Comparison of ENCODE assay signal across 18 cellular contexts in the genomic region with DNA sequence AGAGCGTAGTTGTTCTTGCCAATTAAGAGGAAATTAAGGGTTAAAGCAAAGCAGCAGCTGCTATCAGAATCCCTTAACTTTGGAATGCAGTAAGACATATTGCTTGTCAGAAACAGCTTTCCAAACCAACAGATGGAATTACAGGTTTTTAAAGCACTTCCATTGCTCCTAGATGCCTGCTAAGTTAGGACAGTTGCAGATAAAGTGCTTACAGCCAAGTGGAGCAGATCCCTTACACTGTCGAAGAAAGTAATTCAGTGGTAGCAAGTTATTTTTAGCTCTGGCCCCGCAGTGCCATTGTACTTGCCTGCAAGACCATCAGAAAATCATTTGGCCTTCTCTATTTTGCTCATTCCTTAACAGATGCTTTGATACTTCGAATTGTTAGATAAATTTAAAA. TPM values are rescaled to one million over a fixed set of nuclear protein-coding genes. Genes with fewer than 3 reads are reported as not detected.
DNase-seq lines count a peak whose midpoint lies in the region; ATAC-seq and TF ChIP-seq lines count a peak whose summit lies in the region.
"Had no signal": no experiment of that assay in that cellular context is flagged by ENCODE, and none has a peak within 500 bp of the region (broad histone marks: within the 10 kb centered on the region; RNA-seq: fewer than 3 reads in every experiment).

No MANE protein-coding gene starts in this region.

- H3K36me3 Mint-ChIP-seq in mesothelial cell of epicardium, result peaks cover 19% of the 10 kb centered on the region
- H3K36me3 Mint-ChIP-seq in stimulated activated memory B cell treated with anti-CD40 and anti-IgM and Interleukin-4, amounts not matched to agents 10 μg/mL and 1 μg/mL and 100 μg/mL, for 72 hours, result peaks cover 23% of the 10 kb centered on the region
- H3K36me3 Mint-ChIP-seq in effector memory CD8-positive, alpha-beta T cell (ENCODE audit: insufficient read depth), result peaks cover 13% of the 10 kb centered on the region

- in situ Hi-C loops in G401 (cut with HindIII; ENCODE audit: low sequenced_read_pairs) (no loop called here), KBM-7 (cut with MboI; ENCODE audit: low pct_unique_long_range_greater_than_20kb, low sequenced_read_pairs) (no loop called here)

- no peak for ATAC-seq in activated CD4-positive, CD25-positive, alpha-beta regulatory T cell treated with anti-CD3 and anti-CD28 coated beads, Interleukin-2, amount 50 U/mL, for 24 hours
- ATAC-seq in stimulated activated memory B cell treated with anti-CD40 and anti-IgM and Interleukin-4, amounts not matched to agents 10 μg/mL and 1 μg/mL and 100 μg/mL, for 72 hours, result no peak
- no peak for ATAC-seq in effector memory CD8-positive, alpha-beta T cell (replicated peaks)
- ATAC-seq: activated CD8-positive, alpha-beta T cell treated with anti-CD3 and anti-CD28 coated beads, Interleukin-2, amount 10 ng/mL, durations not matched to agents 7 days and 5 days; left lobe of liver had no signal

- peak overlapping the region; percentile 1 for H3K27ac Mint-ChIP-seq in mesothelial cell of epicardium
- no peak overlapping the region for H3K27ac Mint-ChIP-seq in stimulated activated memory B cell treated with anti-CD40 and anti-IgM and Interleukin-4, amounts not matched to agents 10 μg/mL and 1 μg/mL and 100 μg/mL, for 72 hours
- H3K27ac Mint-ChIP-seq in effector memory CD8-positive, alpha-beta T cell, result no peak overlapping the region
- H3K27ac Mint-ChIP-seq: activated CD8-positive, alpha-beta T cell treated with anti-CD3 and anti-CD28 coated beads, Interleukin-2, amount 10 ng/mL, durations not matched to agents 7 days and 5 days; endodermal cell had no signal

- H3K4me1 Mint-ChIP-seq in mesothelial cell of epicardium, result peaks cover 56% of the 10 kb centered on the region
- H3K4me1 Mint-ChIP-seq in stimulated activated memory B cell treated with anti-CD40 and anti-IgM and Interleukin-4, amounts not matched to agents 10 μg/mL and 1 μg/mL and 100 μg/mL, for 72 hours, result peaks cover 23% of the 10 kb centered on the region
- peaks cover 4 to 18% of the 10 kb centered on the region in 2 donors for H3K4me1 Mint-ChIP-seq in effector memory CD8-positive, alpha-beta T cell (ENCODE audit: low read depth in 2 of 2)

- DNase-seq in G401 (ENCODE audit: low spot score), result peak; percentile 24
- peak; percentile 37 for DNase-seq in KBM-7
- DNase-seq in SK-N-DZ (ENCODE audit: low spot score), result peak; percentile 87
- DNase-seq in mesothelial cell of epicardium (ENCODE audit: low spot score in 2 of 2, unreplicated experiment in 2 of 2), result no peak
- no peak for DNase-seq in HCEC 1CT
- DNase-seq in effector memory CD8-positive, alpha-beta T cell, result no peak
- DNase-seq: activated CD4-positive, CD25-positive, alpha-beta regulatory T cell treated with anti-CD3 and anti-CD28 coated beads, Interleukin-2, amount 50 U/mL, for 72 hours; activated CD8-positive, alpha-beta T cell treated with anti-CD3 and anti-CD28 coated beads, Interleukin-2, amount 10 ng/mL, durations not matched to agents 7 days and 5 days; activated naive CD4-positive, alpha-beta T cell; activated T-cell treated with anti-CD3 and anti-CD28 coated beads, Interleukin-2, amount 50 U/mL, for 1 hour; AML-193; colonic mucosa; endodermal cell; NCI-H345; substantia nigra had no signal

- no peaks in the 10 kb centered on the region for H3K27me3 Mint-ChIP-seq in mesothelial cell of epicardium (ENCODE audit: low read depth)
- no peaks in the 10 kb centered on the region for H3K27me3 Mint-ChIP-seq in stimulated activated memory B cell treated with anti-CD40 and anti-IgM and Interleukin-4, amounts not matched to agents 10 μg/mL and 1 μg/mL and 100 μg/mL, for 72 hours
- no peaks in the 10 kb centered on the region for H3K27me3 Mint-ChIP-seq in effector memory CD8-positive, alpha-beta T cell

- no peak overlapping the region for H3K4me3 Mint-ChIP-seq in mesothelial cell of epicardium
- no peak overlapping the region for H3K4me3 Mint-ChIP-seq in stimulated activated memory B cell treated with anti-CD40 and anti-IgM and Interleukin-4, amounts not matched to agents 10 μg/mL and 1 μg/mL and 100 μg/mL, for 72 hours
- H3K4me3 Mint-ChIP-seq in effector memory CD8-positive, alpha-beta T cell, result no peak overlapping the region
- H3K4me3 Mint-ChIP-seq: activated CD8-positive, alpha-beta T cell treated with anti-CD3 and anti-CD28 coated beads, Interleukin-2, amount 10 ng/mL, durations not matched to agents 7 days and 5 days; endodermal cell had no signal

- H3K9me3 Mint-ChIP-seq in mesothelial cell of epicardium, result no peaks in the 10 kb centered on the region
- no peaks in the 10 kb centered on the region for H3K9me3 Mint-ChIP-seq in stimulated activated memory B cell treated with anti-CD40 and anti-IgM and Interleukin-4, amounts not matched to agents 10 μg/mL and 1 μg/mL and 100 μg/mL, for 72 hours
- no peaks in the 10 kb centered on the region for H3K9me3 Mint-ChIP-seq in effector memory CD8-positive, alpha-beta T cell
- H3K9me3 Mint-ChIP-seq: endodermal cell had no signal

- TF ChIP-seq CTCF in mesothelial cell of epicardium (IDR thresholded peaks at IDR 0.05; ENCODE audit: unreplicated experiment), result no peak

RNA-seq across cellular contexts. Expression of a gene that starts 5.4 kb away (rescaled TPM):
- 4.1 and 10.0 TPM in 2 replicates for total RNA-seq in G401 (2014; rRNA removed; shearing (Covaris generic))
- 40.8 and 46.4 TPM in 2 replicates for polyA plus RNA-seq in SK-N-DZ (2014; cell fraction: cytosol; rRNA removed)
- polyA plus RNA-seq in SK-N-DZ (2014; cell fraction: nucleus; rRNA removed), result 27.9 and 30.0 TPM in 2 replicates
- total RNA-seq in mesothelial cell of epicardium, result 42.3 to 48.0 TPM (median 46.2 TPM) in 3 replicates

Comparison
In these comparisons a context has a peak if more than half of its experiments do, and no peak if none do; other contexts are left out.
1. DNase-seq: peak in G401 (single experiment), KBM-7 (single experiment) and SK-N-DZ (single experiment); none in mesothelial cell of epicardium (0 of 2), HCEC 1CT (single experiment) and effector memory CD8-positive, alpha-beta T cell (0 of 3).